In the genomic region with DNA sequence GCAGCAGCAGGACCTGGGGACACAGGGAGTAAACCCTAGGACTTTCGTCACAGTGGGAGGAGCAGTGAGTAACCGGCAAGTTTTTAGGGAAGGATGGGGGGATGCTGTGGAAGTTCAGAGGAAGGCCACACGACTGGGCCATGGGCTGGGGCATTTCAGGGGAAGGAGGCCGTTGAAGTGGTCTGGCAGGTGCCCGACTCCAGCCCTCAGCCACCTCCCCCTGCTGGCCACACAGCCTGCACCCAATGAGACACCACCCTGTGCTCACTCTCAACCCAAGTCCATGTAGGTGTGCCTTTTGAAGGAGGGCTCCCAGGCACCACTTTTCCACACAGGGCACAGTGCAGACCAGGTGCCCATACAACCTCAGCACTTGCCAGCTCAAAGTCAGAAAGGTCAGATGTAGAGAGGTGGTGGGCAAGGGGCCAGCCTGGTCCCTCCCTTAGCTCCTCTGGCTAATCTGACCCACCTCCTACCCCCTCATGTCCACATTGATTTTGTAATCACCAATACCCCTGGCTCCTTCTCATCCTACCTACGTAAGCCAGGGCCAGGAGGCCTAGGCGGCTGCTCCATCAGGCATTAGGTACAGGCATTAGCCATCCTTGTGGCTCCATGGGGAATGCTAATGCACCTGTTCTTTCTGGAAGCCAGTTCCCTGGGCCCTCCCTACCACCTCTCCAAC, we compare ENCODE assay signal across 23 cellular contexts.
"Had no signal": no experiment of that assay in that cellular context is flagged by ENCODE, and none has a peak within 500 bp of the region (broad histone marks: within the 10 kb centered on the region; RNA-seq: fewer than 3 reads in every experiment).

No MANE protein-coding gene starts in this region.

- ATAC-seq: activated T-cell treated with anti-CD3 and anti-CD28 coated beads, Interleukin-2, amount 50 U/mL, for 4 hours; activated T-helper 17 cell treated with anti-CD3 and anti-CD28 coated beads, Interleukin-2, amount 50 U/mL, for 72 hours; PC-3; T-helper 17 cell had no signal

- H3K4me3 Mint-ChIP-seq: activated CD4-positive, alpha-beta memory T cell treated with anti-CD3 and anti-CD28 coated beads for 36 hours; activated CD4-positive, alpha-beta T cell treated with anti-CD3 and anti-CD28 coated beads, Interleukin-2, amount 10 ng/mL, durations not matched to agents 7 days and 5 days; activated naive CD4-positive, alpha-beta T cell treated with anti-CD3 and anti-CD28 coated beads, Interleukin-2, amount 10 ng/mL, durations not matched to agents 7 days and 5 days; activated naive CD8-positive, alpha-beta T cell treated with anti-CD3 and anti-CD28 coated beads for 36 hours; activated T-cell treated with anti-CD3 and anti-CD28 coated beads, Interleukin-2, amount 50 U/mL, for 4 hours; activated T-helper 17 cell treated with anti-CD3 and anti-CD28 coated beads, Interleukin-2, amount 50 U/mL, for 72 hours; T-helper 17 cell had no signal

- H3K9me3 Mint-ChIP-seq: activated CD4-positive, alpha-beta memory T cell treated with anti-CD3 and anti-CD28 coated beads for 36 hours; activated CD4-positive, alpha-beta T cell treated with anti-CD3 and anti-CD28 coated beads, Interleukin-2, amount 10 ng/mL, durations not matched to agents 7 days and 5 days; activated naive CD4-positive, alpha-beta T cell treated with anti-CD3 and anti-CD28 coated beads, Interleukin-2, amount 10 ng/mL, durations not matched to agents 7 days and 5 days; activated naive CD8-positive, alpha-beta T cell treated with anti-CD3 and anti-CD28 coated beads for 36 hours; activated T-cell treated with anti-CD3 and anti-CD28 coated beads, Interleukin-2, amount 50 U/mL, for 4 hours; activated T-helper 17 cell treated with anti-CD3 and anti-CD28 coated beads, Interleukin-2, amount 50 U/mL, for 72 hours had no signal

- H3K4me1 Mint-ChIP-seq: activated CD4-positive, alpha-beta T cell treated with anti-CD3 and anti-CD28 coated beads, Interleukin-2, amount 10 ng/mL, durations not matched to agents 7 days and 5 days; activated naive CD4-positive, alpha-beta T cell treated with anti-CD3 and anti-CD28 coated beads, Interleukin-2, amount 10 ng/mL, durations not matched to agents 7 days and 5 days; activated naive CD8-positive, alpha-beta T cell treated with anti-CD3 and anti-CD28 coated beads for 36 hours; activated T-helper 17 cell treated with anti-CD3 and anti-CD28 coated beads, Interleukin-2, amount 50 U/mL, for 72 hours had no signal

- H3K27ac Mint-ChIP-seq: activated CD4-positive, alpha-beta memory T cell treated with anti-CD3 and anti-CD28 coated beads for 36 hours; activated CD4-positive, alpha-beta T cell treated with anti-CD3 and anti-CD28 coated beads, Interleukin-2, amount 10 ng/mL, durations not matched to agents 7 days and 5 days; activated naive CD4-positive, alpha-beta T cell treated with anti-CD3 and anti-CD28 coated beads, Interleukin-2, amount 10 ng/mL, durations not matched to agents 7 days and 5 days; activated naive CD8-positive, alpha-beta T cell treated with anti-CD3 and anti-CD28 coated beads for 36 hours; activated T-helper 17 cell treated with anti-CD3 and anti-CD28 coated beads, Interleukin-2, amount 50 U/mL, for 72 hours; T-helper 17 cell had no signal

- H3K27me3 ChIP-seq: brain microvascular endothelial cell, cardiac muscle cell had no signal

- DNase-seq: activated CD4-positive, alpha-beta memory T cell treated with anti-CD3 and anti-CD28 coated beads for 36 hours; activated CD4-positive, alpha-beta T cell treated with anti-CD3 and anti-CD28 coated beads, Interleukin-2, amount 10 ng/mL, durations not matched to agents 7 days and 5 days; activated CD4-positive, CD25-positive, alpha-beta regulatory T cell; activated CD8-positive, alpha-beta memory T cell treated with anti-CD3 and anti-CD28 coated beads for 24 hours; activated gamma-delta T cell treated with Interleukin-2 at 50 U/mL for 16 hours; activated naive CD4-positive, alpha-beta T cell treated with anti-CD3 and anti-CD28 coated beads, Interleukin-2, amount 10 ng/mL, durations not matched to agents 7 days and 5 days; activated naive CD8-positive, alpha-beta T cell treated with anti-CD3 and anti-CD28 coated beads for 36 hours; activated T-cell treated with anti-CD3 and anti-CD28 coated beads, Interleukin-2, amount 50 U/mL, for 4 hours; brain microvascular endothelial cell; cerebellar nuclear complex; Karpas-422; MM.1S; NCI-H146; NCI-H187 treated with DMSO at 0.1 percent for 48 hours; NCI-H2081 treated with DMSO at 0.1 percent for 48 hours; NCI-H446; NCI-H524; PC-3; SHP77; T-helper 17 cell; T-helper 9 cell had no signal

- H3K4me3 ChIP-seq: cardiac muscle cell had no signal

- H3K27me3 Mint-ChIP-seq: activated CD4-positive, alpha-beta memory T cell treated with anti-CD3 and anti-CD28 coated beads for 36 hours; activated naive CD8-positive, alpha-beta T cell treated with anti-CD3 and anti-CD28 coated beads for 36 hours had no signal

- H3K36me3 Mint-ChIP-seq: activated CD4-positive, alpha-beta memory T cell treated with anti-CD3 and anti-CD28 coated beads for 36 hours; activated naive CD4-positive, alpha-beta T cell treated with anti-CD3 and anti-CD28 coated beads, Interleukin-2, amount 10 ng/mL, durations not matched to agents 7 days and 5 days; activated naive CD8-positive, alpha-beta T cell treated with anti-CD3 and anti-CD28 coated beads for 36 hours had no signal

- H3K27ac ChIP-seq: brain microvascular endothelial cell, cardiac muscle cell had no signal

- H3K36me3 ChIP-seq: brain microvascular endothelial cell, cardiac muscle cell had no signal
